12 cellular contexts compared by ENCODE assay signal in the genomic region with DNA sequence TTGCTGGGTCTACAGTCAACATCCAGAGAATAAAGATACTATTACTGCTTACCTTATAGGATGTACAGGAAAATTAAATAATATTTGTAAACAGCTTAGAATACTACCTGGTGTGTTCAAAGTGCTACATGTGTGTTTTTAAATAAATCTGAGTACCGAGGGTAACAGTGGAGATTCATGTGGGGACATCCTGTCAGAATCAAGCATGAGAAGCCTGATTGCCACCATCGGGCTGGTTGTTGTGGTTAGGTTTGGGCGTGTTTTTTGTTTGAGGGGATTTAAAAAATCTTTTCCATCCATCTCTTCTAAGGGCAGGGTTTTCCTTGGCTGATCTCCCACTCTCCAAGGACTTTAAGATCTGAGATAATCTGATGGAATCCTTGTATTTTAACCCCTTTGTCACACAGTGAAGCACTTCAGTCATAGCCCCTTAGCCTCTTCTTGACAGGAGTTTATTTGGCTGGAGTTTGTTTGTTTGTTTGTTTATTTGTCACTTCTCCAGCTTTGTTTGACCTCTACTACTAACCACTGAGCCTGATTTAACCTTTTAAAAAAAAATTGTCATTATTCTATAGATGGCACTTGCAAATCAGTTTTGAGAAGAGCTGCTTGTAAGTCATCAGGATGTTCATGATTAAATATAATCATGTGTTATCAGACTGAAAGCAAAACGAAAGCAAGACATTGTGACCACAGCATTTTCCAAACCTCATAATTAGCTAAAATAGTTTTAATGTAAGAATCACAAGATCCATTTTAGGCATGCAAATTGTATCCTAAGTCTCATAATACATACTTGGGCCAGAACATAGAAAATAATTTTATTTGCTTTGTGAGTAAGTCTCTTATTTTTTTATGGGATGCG.
DNase-seq lines count a peak whose midpoint lies in the region; ATAC-seq and TF ChIP-seq lines count a peak whose summit lies in the region.
"Had no signal": no experiment of that assay in that cellular context is flagged by ENCODE, and none has a peak within 500 bp of the region (broad histone marks: within the 10 kb centered on the region; RNA-seq: fewer than 3 reads in every experiment).

No MANE protein-coding gene starts in this region.

- CTCF ChIA-PET in T-cell (lab: Charles Lee), result no interaction called here

- H3K27ac Mint-ChIP-seq in chondrocyte (ENCODE audit: unreplicated experiment) (peak overlapping the region; percentile 82), nephron (peak overlapping the region; percentile 48 to 71 (median 54)), T-cell (no peak overlapping the region)

- H3K4me1 Mint-ChIP-seq in chondrocyte (ENCODE audit: low read depth) (peaks cover 52% of the 10 kb centered on the region), nephron (peaks cover 27% of the 10 kb centered on the region), T-cell (no peaks in the 10 kb centered on the region)

- no peak overlapping the region for H3K4me3 ChIP-seq in BLaER1

- peaks cover 7% of the 10 kb centered on the region; the same call in 1 of the 2 replicates for H3K4me1 ChIP-seq in BLaER1

- no peaks in the 10 kb centered on the region for H4K20me1 ChIP-seq in BLaER1

- H3K27me3 ChIP-seq in BLaER1, result no peaks in the 10 kb centered on the region

- ATAC-seq in T-cell (replicated peaks in 1 of 4), result no peak

- no peak overlapping the region for H3K4me3 Mint-ChIP-seq in chondrocyte (ENCODE audit: unreplicated experiment)
- H3K4me3 Mint-ChIP-seq in nephron, result peak overlapping the region in 1 of 3 experiments; percentile 37
- no peak overlapping the region for H3K4me3 Mint-ChIP-seq in T-cell

- H3K27ac ChIP-seq in BLaER1, result no peak overlapping the region

- no peaks in the 10 kb centered on the region for H3K36me3 ChIP-seq in BLaER1

- H3K4me2 ChIP-seq in BLaER1, result peak overlapping the region; percentile 19; the same call in 1 of the 2 replicates

- POLR2A ChIA-PET in T-cell (lab: Charles Lee), result no interaction called here

- 0 out of 2 replicates have a peak, but pooled peaks cover 4% of the 10 kb centered on the region for H3K9me3 ChIP-seq in BLaER1

- TF ChIP-seq CTCF in chondrocyte (IDR thresholded peaks at IDR 0.05) (no peak), nephron (IDR thresholded peaks at IDR 0.05; ENCODE audit: unreplicated experiment in 3 of 3) (no peak)

- H3K36me3 Mint-ChIP-seq in chondrocyte (ENCODE audit: low read depth) (peaks cover 5% of the 10 kb centered on the region), nephron (ENCODE audit: low read depth) (peaks cover 11% of the 10 kb centered on the region), T-cell (no peaks in the 10 kb centered on the region)

- peak; percentile 8 for DNase-seq in RPMI7951 (ENCODE audit: low read depth)
- no peak for DNase-seq in chondrocyte (ENCODE audit: low spot score)
- DNase-seq in T-cell, result no peak
- DNase-seq in stimulated activated CD4-positive, alpha-beta T cell treated with anti-CD3 and anti-CD28 coated beads, Interleukin-2, amount 100 ng/mL, for 24 hours, result no peak
- DNase-seq in GM03348 (ENCODE audit: low spot score), result no peak
- DNase-seq in NCI-H2081 (lab: John Stamatoyannopoulos, UW), result no peak
- DNase-seq: Calu3, KBM-7, NCI-H1092 treated with DMSO at 0.1 percent for 48 hours, NCI-H1694 had no signal

- H3K9ac ChIP-seq in BLaER1, result no peak overlapping the region

- H3K27me3 Mint-ChIP-seq in chondrocyte (ENCODE audit: low read depth) (no peaks in the 10 kb centered on the region), nephron (ENCODE audit: low read depth) (peaks cover 3% of the 10 kb centered on the region), T-cell (no peaks in the 10 kb centered on the region)

- peaks cover 17% of the 10 kb centered on the region for H3K9me3 Mint-ChIP-seq in chondrocyte (ENCODE audit: low read depth)
- peaks cover 13% of the 10 kb centered on the region for H3K9me3 Mint-ChIP-seq in nephron
- peaks cover 8 to 18% (median 18%) of the 10 kb centered on the region in 3 donors for H3K9me3 Mint-ChIP-seq in T-cell

Comparison
In these comparisons a context has a peak if more than half of its experiments do, and no peak if none do; other contexts are left out.
1. H3K27ac Mint-ChIP-seq: peak in chondrocyte (single experiment) and nephron (3 of 3); none in T-cell (0 of 2).